8 cellular contexts compared by ENCODE assay signal in genomic region chr3:65713016-65713415, GRCh38.
DNase-seq lines count a peak whose midpoint lies in the region; ATAC-seq and TF ChIP-seq lines count a peak whose summit lies in the region.
"Had no signal": no experiment of that assay in that cellular context is flagged by ENCODE, and none has a peak within 500 bp of the region (broad histone marks: within the 10 kb centered on the region; RNA-seq: fewer than 3 reads in every experiment).

No MANE protein-coding gene starts in this region.

- POLR2A ChIA-PET in HEK293T (lab: Yijun Ruan, JAX) = no interaction called here

- ATAC-seq in HG02642 (IDR thresholded peaks at IDR 0.05; ENCODE audit: poor library complexity, unreplicated experiment) = no peak
- ATAC-seq in GM18858 (IDR thresholded peaks at IDR 0.05; ENCODE audit: unreplicated experiment) = no peak

- CTCF ChIA-PET in HEK293T (lab: Yijun Ruan, JAX) = no interaction called here

- DNase-seq in HT1080 (ENCODE audit: low read depth) (peak; percentile 76), astrocyte of the hippocampus (ENCODE audit: low read depth, low spot score) (peak; percentile 89), iPS-NIHi11 (ENCODE audit: low spot score) (peak; percentile 55), stromal cell of bone marrow (ENCODE audit: low read depth) (peak; percentile 85), HEK293T (ENCODE audit: extremely low spot score) (no peak)
- DNase-seq: activated B cell treated with CpG ODN at 0.5 μM for 24 hours had no signal

TF ChIP-seq in HEK293T, 16 proteins besides CTCF, POLR2A, EP300 and RAD21:
- TF ChIP-seq ARNT (IDR thresholded peaks at IDR 0.05) (no peak), FOXM1 (IDR thresholded peaks at IDR 0.05; ENCODE audit: borderline replicate concordance) (no peak), SUZ12 (IDR thresholded peaks at IDR 0.05) (no peak), ZNF384 (IDR thresholded peaks at IDR 0.05) (no peak), CTBP1 (IDR thresholded peaks at IDR 0.05; ENCODE audit: borderline replicate concordance) (no peak), NFRKB (IDR thresholded peaks at IDR 0.05) (no peak), L3MBTL2 (conservative IDR thresholded peaks at IDR 0.05) (no peak), PKNOX1 (IDR thresholded peaks at IDR 0.05) (no peak), SP1 (IDR thresholded peaks at IDR 0.05) (no peak), FOXA1 (IDR thresholded peaks at IDR 0.05) (no peak), FOXK2 (IDR thresholded peaks at IDR 0.05) (no peak), HDGF (IDR thresholded peaks at IDR 0.05; ENCODE audit: borderline replicate concordance) (no peak), TARDBP (IDR thresholded peaks at IDR 0.05) (no peak), BHLHE40 (IDR thresholded peaks at IDR 0.05; ENCODE audit: borderline replicate concordance) (no peak)
